11 cellular contexts compared by ENCODE assay signal in genomic region chr10:129057856-129058663, GRCh38.
DNase-seq lines count a peak whose midpoint lies in the region; ATAC-seq and TF ChIP-seq lines count a peak whose summit lies in the region.
"Had no signal": no experiment of that assay in that cellular context is flagged by ENCODE, and none has a peak within 500 bp of the region (broad histone marks: within the 10 kb centered on the region; RNA-seq: fewer than 3 reads in every experiment).

No MANE protein-coding gene starts in this region.

- H3K27ac ChIP-seq in upper lobe of right lung: no peak overlapping the region
- H3K27ac ChIP-seq in GM23338 (ENCODE audit: low read depth): no peak overlapping the region
- H3K27ac ChIP-seq: C4-2B, tibial artery had no signal

- no peaks in the 10 kb centered on the region for H4K20me1 ChIP-seq in GM23338 (replicated peaks; ENCODE audit: insufficient read depth)

- H3K27me3 ChIP-seq in upper lobe of right lung: no peaks in the 10 kb centered on the region
- H3K27me3 ChIP-seq in GM23338 (ENCODE audit: insufficient read depth): no peaks in the 10 kb centered on the region
- H3K27me3 ChIP-seq: tibial artery had no signal

- no peaks in the 10 kb centered on the region for H3K36me3 ChIP-seq in upper lobe of right lung
- H3K36me3 ChIP-seq in GM23338 (ENCODE audit: insufficient read depth): no peaks in the 10 kb centered on the region
- H3K36me3 ChIP-seq: tibial artery had no signal

- no peaks in the 10 kb centered on the region for H3K4me1 ChIP-seq in upper lobe of right lung
- peaks cover 15% of the 10 kb centered on the region for H3K4me1 ChIP-seq in GM23338 (ENCODE audit: insufficient read depth)
- H3K4me1 ChIP-seq: tibial artery had no signal

- peak; percentile 92 for ATAC-seq in HG03442 (IDR thresholded peaks at IDR 0.05; ENCODE audit: unreplicated experiment)
- ATAC-seq in upper lobe of right lung: peak; percentile 12
- ATAC-seq in GM21717 (IDR thresholded peaks at IDR 0.05; ENCODE audit: unreplicated experiment): no peak
- no peak for ATAC-seq in GM23338

- intact Hi-C loops in activated naive CD4-positive, alpha-beta T cell treated with anti-CD3 and anti-CD28 coated beads for 36 hours (cut with micrococcal nuclease): loop anchor here (2.0 to 5.0 kb wide), 2 partner anchors 23 to 44 kb away; no protein-coding TSS in a partner anchor
- intact Hi-C loops in upper lobe of right lung (cut with DNase I): no loop called here

- no peak overlapping the region for H3K27ac Mint-ChIP-seq in activated naive CD4-positive, alpha-beta T cell treated with anti-CD3 and anti-CD28 coated beads for 36 hours
- no peak overlapping the region for H3K27ac Mint-ChIP-seq in GM23338

- H3K9me2 ChIP-seq in GM23338 (ENCODE audit: insufficient read depth): no peaks in the 10 kb centered on the region

- H3K4me1 Mint-ChIP-seq in activated naive CD4-positive, alpha-beta T cell treated with anti-CD3 and anti-CD28 coated beads for 36 hours (ENCODE audit: low read depth): peaks cover 35% of the 10 kb centered on the region
- H3K4me1 Mint-ChIP-seq in GM23338: peaks cover 18% of the 10 kb centered on the region

- H3K27me3 Mint-ChIP-seq in activated naive CD4-positive, alpha-beta T cell treated with anti-CD3 and anti-CD28 coated beads for 36 hours (ENCODE audit: low read depth): no peaks in the 10 kb centered on the region
- H3K27me3 Mint-ChIP-seq in GM23338 (ENCODE audit: insufficient read depth, low read depth, poor library complexity): peaks cover 8% of the 10 kb centered on the region

- H3K9me3 Mint-ChIP-seq in activated naive CD4-positive, alpha-beta T cell treated with anti-CD3 and anti-CD28 coated beads for 36 hours: no peaks in the 10 kb centered on the region
- H3K9me3 Mint-ChIP-seq in GM23338: no peaks in the 10 kb centered on the region

- no peak overlapping the region for H2AFZ ChIP-seq in GM23338

- DNase-seq in activated naive CD4-positive, alpha-beta T cell treated with anti-CD3 and anti-CD28 coated beads for 36 hours: peak; percentile 70
- DNase-seq in activated naive CD4-positive, alpha-beta T cell (lab: John Stamatoyannopoulos, UW): no peak
- DNase-seq in activated effector memory CD4-positive, alpha-beta T cell treated with Interleukin-2 at 50 U/mL for 16 hours: peak; percentile 19
- DNase-seq in upper lobe of right lung (no peak), DMS114 treated with DMSO at 0.1 percent for 48 hours (lab: John Stamatoyannopoulos, UW; ENCODE audit: unreplicated experiment) (no peak), GM23338 (ENCODE audit: low spot score) (no peak)
- DNase-seq: midbrain had no signal

- H3F3A ChIP-seq in GM23338 (replicated peaks; ENCODE audit: low read depth): no peaks in the 10 kb centered on the region

- H3K9me3 ChIP-seq in upper lobe of right lung: no peaks in the 10 kb centered on the region
- H3K9me3 ChIP-seq: tibial artery had no signal

- H3K4me2 ChIP-seq in GM23338: no peak overlapping the region

- H3K4me3 ChIP-seq in upper lobe of right lung (no peak overlapping the region), GM23338 (no peak overlapping the region)
- H3K4me3 ChIP-seq: tibial artery had no signal

- TF ChIP-seq CTCF in upper lobe of right lung (IDR thresholded peaks at IDR 0.05) (no peak), GM23338 (conservative IDR thresholded peaks at IDR 0.05; ENCODE audit: low read depth in 2 of 2) (no peak)

- H3K4me3 Mint-ChIP-seq in activated naive CD4-positive, alpha-beta T cell treated with anti-CD3 and anti-CD28 coated beads for 36 hours: no peak overlapping the region
- H3K4me3 Mint-ChIP-seq in GM23338: no peak overlapping the region

- H3K79me2 ChIP-seq in GM23338 (replicated peaks; ENCODE audit: insufficient read depth): no peaks in the 10 kb centered on the region

- H3K36me3 Mint-ChIP-seq in activated naive CD4-positive, alpha-beta T cell treated with anti-CD3 and anti-CD28 coated beads for 36 hours (ENCODE audit: low read depth): no peaks in the 10 kb centered on the region
- no peaks in the 10 kb centered on the region for H3K36me3 Mint-ChIP-seq in GM23338 (ENCODE audit: low read depth)

- CTCF ChIA-PET in activated naive CD4-positive, alpha-beta T cell treated with anti-CD3 and anti-CD28 coated beads for 36 hours (lab: Charles Lee): interaction anchor here (1.1 to 1.8 kb wide), 2 partner anchors 23 to 24 kb away, joined by 3 to 4 read pairs; no protein-coding TSS in a partner anchor

TF ChIP-seq in GM23338, 12 proteins besides CTCF, POLR2A, EP300 and RAD21:
- TF ChIP-seq ZNF114 (CRISPR knock-in tag; IDR thresholded peaks at IDR 0.05): no peak

Comparison
In these comparisons a context has a peak if more than half of its experiments do, and no peak if none do; other contexts are left out.
1. DNase-seq: peak in activated naive CD4-positive, alpha-beta T cell treated with anti-CD3 and anti-CD28 coated beads for 36 hours (single experiment) and activated effector memory CD4-positive, alpha-beta T cell treated with Interleukin-2 at 50 U/mL for 16 hours (single experiment); none in activated naive CD4-positive, alpha-beta T cell (0 of 4), upper lobe of right lung (single experiment), DMS114 treated with DMSO at 0.1 percent for 48 hours (single experiment) and GM23338 (single experiment).
2. ATAC-seq: peak in HG03442 (single experiment) and upper lobe of right lung (single experiment); none in GM21717 (single experiment) and GM23338 (single experiment).